In the genomic region with DNA sequence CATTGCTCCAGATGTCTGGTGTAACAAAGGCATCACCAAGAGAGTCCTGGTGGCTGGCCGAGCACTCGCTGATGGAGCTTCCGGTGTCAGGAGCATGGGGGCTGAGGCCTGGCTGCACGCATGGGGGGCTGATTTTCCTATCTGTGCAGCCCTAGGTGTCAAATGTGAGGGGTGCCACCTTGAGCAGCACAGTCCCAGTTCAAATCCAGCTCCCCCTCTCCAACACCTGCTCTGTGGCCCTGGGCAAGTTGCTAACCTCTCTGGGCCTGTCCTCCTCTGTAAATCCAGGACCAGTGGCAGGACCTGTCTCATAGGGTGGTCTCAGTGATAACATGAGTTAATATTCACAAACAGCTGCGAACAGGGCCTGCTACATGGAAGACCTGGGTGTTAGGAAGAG, we compare ENCODE assay signal across 24 cellular contexts. TPM values are rescaled to one million over a fixed set of nuclear protein-coding genes. Genes with fewer than 3 reads are reported as not detected.
DNase-seq lines count a peak whose midpoint lies in the region; ATAC-seq, FAIRE-seq and TF ChIP-seq lines count a peak whose summit lies in the region.
"Had no signal": no experiment of that assay in that cellular context is flagged by ENCODE, and none has a peak within 500 bp of the region (broad histone marks: within the 10 kb centered on the region; RNA-seq: fewer than 3 reads in every experiment).

No MANE protein-coding gene starts in this region.

- no peak for FAIRE-seq in HepG2 (lab: Jason Lieb, UNC)
- FAIRE-seq: A549, GM12878, GM19239, H54 had no signal

- H3K4me2 ChIP-seq in HepG2 (ENCODE audit: low read depth, low read length) = peak overlapping the region; percentile 96
- no peak overlapping the region for H3K4me2 ChIP-seq in hepatocyte
- H3K4me2 ChIP-seq in osteoblast (ENCODE audit: insufficient read depth, low read length) = no peak overlapping the region
- H3K4me2 ChIP-seq: A549, GM23338 had no signal

- TF ChIP-seq POLR2A in HepG2 (IDR thresholded peaks at IDR 0.05; ENCODE audit: insufficient read depth in 1 of 2, low read depth in 2 of 2, low read length in 2 of 2) (no peak), right lobe of liver (IDR thresholded peaks at IDR 0.05) (no peak)

- peak overlapping the region; percentile 63 for H3K9ac ChIP-seq in HepG2 (ENCODE audit: insufficient read depth, low read depth, low read length)
- H3K9ac ChIP-seq: BLaER1 treated with 17β-estradiol and CSF1 and Interleukin-3, amounts not matched to agents 10 nM and 100 nM had no signal

- H3K36me3 ChIP-seq in HepG2 (replicated peaks in 1 of 2; ENCODE audit: control insufficient read depth in 1 of 2, insufficient read depth in 2 of 2, low read length in 2 of 2) (no peaks in the 10 kb centered on the region), right lobe of liver (no peaks in the 10 kb centered on the region), hepatocyte (replicated peaks; ENCODE audit: insufficient read depth, low read depth) (no peaks in the 10 kb centered on the region), osteoblast (ENCODE audit: insufficient read depth, low read length) (no peaks in the 10 kb centered on the region)
- H3K36me3 ChIP-seq: BE2C; BLaER1 treated with 17β-estradiol and CSF1 and Interleukin-3, amounts not matched to agents 10 nM and 100 nM; HAP-1 had no signal

- no TSS peak for BruUV-seq in HepG2 (replicated peaks; lab: Mats Ljungman, UMichigan)

- no peak for ATAC-seq in HepG2
- ATAC-seq in right lobe of liver = no peak
- ATAC-seq in GM21619 (IDR thresholded peaks at IDR 0.05; ENCODE audit: unreplicated experiment) = no peak
- ATAC-seq in HG02840 (IDR thresholded peaks at IDR 0.05; ENCODE audit: low FRiP score, unreplicated experiment) = no peak
- ATAC-seq: A549, GM12878, GM23338 had no signal

- no peak for TF ChIP-seq EP300 in HepG2 (IDR thresholded peaks at IDR 0.05; ENCODE audit: low read depth in 2 of 2, low read length in 2 of 2)
- TF ChIP-seq EP300 in HepG2 (CRISPR knock-in tag; IDR thresholded peaks at IDR 0.05; ENCODE audit: borderline replicate concordance) = no peak

- CTCF ChIA-PET in HepG2 (lab: Yijun Ruan, JAX; ENCODE audit: low intra/inter-chr PET ratio, low total read pairs) = interaction anchor here (0.8 kb wide), 1 partner anchor 32 kb away, joined by 3 read pairs; no protein-coding TSS in a partner anchor

- TF ChIP-seq RAD21 in HepG2 (CRISPR knock-in tag; IDR thresholded peaks at IDR 0.05) = no peak

- H3K9me3 ChIP-seq in HepG2 (ENCODE audit: low read length) = no peaks in the 10 kb centered on the region
- H3K9me3 ChIP-seq in right lobe of liver = no peaks in the 10 kb centered on the region
- H3K9me3 ChIP-seq in hepatocyte (ENCODE audit: low read depth) = no peaks in the 10 kb centered on the region
- no peaks in the 10 kb centered on the region for H3K9me3 ChIP-seq in osteoblast (ENCODE audit: low read depth, low read length)
- H3K9me3 ChIP-seq: A549; BE2C; BLaER1 treated with 17β-estradiol and CSF1 and Interleukin-3, amounts not matched to agents 10 nM and 100 nM; HAP-1 had no signal

- peaks cover 90% of the 10 kb centered on the region for H3K4me1 ChIP-seq in HepG2 (ENCODE audit: insufficient read depth, low read length)
- peaks cover 0 to 22% (median 4%) of the 10 kb centered on the region in 4 donors for H3K4me1 ChIP-seq in right lobe of liver
- peaks cover 43% of the 10 kb centered on the region for H3K4me1 ChIP-seq in hepatocyte (ENCODE audit: insufficient read depth)
- peaks cover 3% of the 10 kb centered on the region for H3K4me1 ChIP-seq in osteoblast (ENCODE audit: insufficient read depth, low read length)

- H2AFZ ChIP-seq in HepG2 (ENCODE audit: low read length) (no peak overlapping the region), hepatocyte (no peak overlapping the region), osteoblast (ENCODE audit: low read length) (no peak overlapping the region)
- H2AFZ ChIP-seq: GM23338 had no signal

- no peak overlapping the region for H3K27ac ChIP-seq in HepG2 (ENCODE audit: extremely low read length, insufficient read depth, low read length)
- no peak overlapping the region for H3K27ac ChIP-seq in right lobe of liver
- peak overlapping the region; percentile 96 for H3K27ac ChIP-seq in hepatocyte
- H3K27ac ChIP-seq in osteoblast (ENCODE audit: low read depth, low read length) = no peak overlapping the region
- H3K27ac ChIP-seq: BLaER1 treated with 17β-estradiol and CSF1 and Interleukin-3, amounts not matched to agents 10 nM and 100 nM had no signal

- no peak for DNase-seq in HepG2 (ENCODE audit: low spot score)
- no peak for DNase-seq in right lobe of liver
- DNase-seq in hepatocyte (ENCODE audit: low spot score) = no peak
- peak; percentile 76 for DNase-seq in osteoblast (ENCODE audit: insufficient read length, low spot score, missing footprints)
- DNase-seq in DMS 273 treated with DMSO at 0.1 percent for 48 hours (lab: John Stamatoyannopoulos, UW) = no peak
- DNase-seq: 8988T; ACHN; AML-193; BE2C; CD4-positive, alpha-beta memory T cell; DMS79; EL; GDM1; HFFc6 had no signal

- H3K79me2 ChIP-seq in HepG2 (ENCODE audit: insufficient read depth, low read length) (no peaks in the 10 kb centered on the region), hepatocyte (no peaks in the 10 kb centered on the region), osteoblast (ENCODE audit: insufficient read depth, low read length) (no peaks in the 10 kb centered on the region)

- H3K9me2 ChIP-seq in hepatocyte (replicated peaks; ENCODE audit: insufficient read depth) = no peaks in the 10 kb centered on the region

- 17% methylated on average over 5 of the region's 5 CpGs for WGBS in HepG2 (ENCODE audit: low lambda C conversion rate)
- 100% methylated on average over 1 of the region's 5 CpGs for WGBS in right lobe of liver (ENCODE audit: insufficient coverage, low coverage, low lambda C conversion rate, missing lambda C conversion rate)
- 91% methylated on average over 5 of the region's 5 CpGs for WGBS in hepatocyte (ENCODE audit: low lambda C conversion rate, missing lambda C conversion rate)

- in situ Hi-C loops in HepG2 (cut with HindIII; ENCODE audit: extremely low pct_ligation_motif_present, low pct_unique_long_range_greater_than_20kb) = no loop called here

- intact Hi-C loops in HepG2 (cut with micrococcal nuclease; ENCODE audit: unreplicated experiment) = loop anchor here (5.0 to 10.0 kb wide), 5 partner anchors 34 to 244 kb away; partner anchors contain the start of genes CBX2, CBX4 and CBX8
- intact Hi-C loops in right lobe of liver (cut with DNase I) = no loop called here

- POLR2A ChIA-PET in HepG2 (lab: Yijun Ruan, JAX) = interaction anchor here (0.8 to 5.4 kb wide), 20 partner anchors 9 to 249 kb away, joined by 3 to 46 read pairs (median 6); partner anchors contain the start of genes CBX4 and CBX8

- no peaks in the 10 kb centered on the region for H4K20me1 ChIP-seq in HepG2 (ENCODE audit: insufficient read depth, low read length)
- no peaks in the 10 kb centered on the region for H4K20me1 ChIP-seq in hepatocyte (ENCODE audit: insufficient read depth, poor library complexity, severe bottlenecking)
- no peaks in the 10 kb centered on the region for H4K20me1 ChIP-seq in osteoblast (ENCODE audit: insufficient read depth, low read length)

- TF ChIP-seq CTCF in HepG2 (CRISPR knock-in tag; IDR thresholded peaks at IDR 0.05) = no peak
- no peak for TF ChIP-seq CTCF in right lobe of liver (IDR thresholded peaks at IDR 0.05)
- no peak for TF ChIP-seq CTCF in hepatocyte (IDR thresholded peaks at IDR 0.05; ENCODE audit: poor library complexity)
- no peak for TF ChIP-seq CTCF in osteoblast (IDR thresholded peaks at IDR 0.05; ENCODE audit: extremely low read depth, low read depth, low read length)

- H3K27me3 ChIP-seq in HepG2 (ENCODE audit: control insufficient read depth in 1 of 2, insufficient read depth in 2 of 2, low read length in 2 of 2) (peaks cover 10 to 27% of the 10 kb centered on the region in 2 experiments; a peak in 4 of 5 replicates), right lobe of liver (peaks cover 0 to 22% of the 10 kb centered on the region in 2 donors), hepatocyte (peaks cover 24% of the 10 kb centered on the region), osteoblast (ENCODE audit: insufficient read depth, low read length) (peaks cover 74% of the 10 kb centered on the region)

- peak overlapping the region in 1 of 3 experiments; percentile 75; a peak in 3 of 6 replicates for H3K4me3 ChIP-seq in HepG2 (replicated peaks in 1 of 3; ENCODE audit: insufficient read depth in 1 of 3, low read depth in 2 of 3, low read length in 3 of 3)
- no peak overlapping the region for H3K4me3 ChIP-seq in right lobe of liver
- no peak overlapping the region for H3K4me3 ChIP-seq in hepatocyte
- H3K4me3 ChIP-seq in osteoblast (ENCODE audit: insufficient read depth, low read length) = no peak overlapping the region
- H3K4me3 ChIP-seq: A549; BLaER1 treated with 17β-estradiol and CSF1 and Interleukin-3, amounts not matched to agents 10 nM and 100 nM; GM12878; GM23338; HAP-1 had no signal

RNA-seq across cellular contexts. Expression of gene ENPP7, which starts 12.9 kb away (rescaled TPM):
- 0.76 and 2.2 TPM in 2 replicates for total RNA-seq in HepG2 (2016; rRNA removed; fragmentation: Illumina TruSeq; extraction: Trizol)
- 0.30 TPM in 1 of 2 replicates, not detected in the other for total RNA-seq in HepG2 (2016; cell fraction: cytosol; rRNA removed; fragmentation: Illumina TruSeq; extraction: Trizol; ENCODE audit: low read depth)
- total RNA-seq in HepG2 (2016; cell fraction: insoluble cytoplasmic fraction; rRNA removed; fragmentation: Illumina TruSeq; extraction: Trizol) = 0.54 and 2.3 TPM in 2 replicates
- 0.28 and 0.41 TPM in 2 replicates for total RNA-seq in HepG2 (2016; cell fraction: membrane; rRNA removed; fragmentation: Illumina TruSeq; extraction: Trizol)
- 3.2 and 3.4 TPM in 2 replicates for total RNA-seq in HepG2 (2016; cell fraction: nucleus; rRNA removed; fragmentation: Illumina TruSeq; extraction: Trizol)
- 1.1 and 2.2 TPM in 2 replicates for polyA plus RNA-seq in HepG2 (2011; rRNA removed)
- polyA plus RNA-seq in HepG2 (2011; cell fraction: cytosol; rRNA removed) = 1.2 and 1.3 TPM in 2 replicates
- polyA plus RNA-seq in HepG2 (2011; cell fraction: nucleus; rRNA removed) = 5.5 and 5.6 TPM in 2 replicates
- polyA plus RNA-seq in HepG2 (2012) = 1.7 and 2.5 TPM in 2 replicates
- 0.20 and 0.24 TPM in 2 replicates for polyA plus RNA-seq in HepG2 (2016; cell fraction: cytosol; fragmentation: Illumina TruSeq; extraction: Trizol; ENCODE audit: low read depth)
- 0.19 and 0.36 TPM in 2 replicates for polyA plus RNA-seq in HepG2 (2016; cell fraction: insoluble cytoplasmic fraction; fragmentation: Illumina TruSeq; extraction: Trizol; ENCODE audit: low read depth)
- 0.15 and 0.29 TPM in 2 replicates for polyA plus RNA-seq in HepG2 (2016; cell fraction: membrane; fragmentation: Illumina TruSeq; extraction: Trizol; ENCODE audit: low read depth)
- 1.4 and 2.3 TPM in 2 replicates for polyA plus RNA-seq in HepG2 (2016; cell fraction: nucleus; fragmentation: Illumina TruSeq; extraction: Trizol; ENCODE audit: insufficient read depth, low read depth)
- 6.6 TPM in 1 of 2 replicates, not detected in the other for polyA minus RNA-seq in HepG2 (2011; rRNA and poly(A)+ RNA removed; ENCODE audit: low replicate concordance)
- polyA minus RNA-seq in HepG2 (2011; cell fraction: cytosol; rRNA and poly(A)+ RNA removed) = 0.79 and 1.1 TPM in 2 replicates
- 10.6 and 12.7 TPM in 2 replicates for polyA minus RNA-seq in HepG2 (2011; cell fraction: nucleus; rRNA and poly(A)+ RNA removed)
- 10 to 100 TPM in 4 of 6 experiments, 1 to 10 TPM in 2; 3.4 to 43.2 (median 17.8) TPM for total RNA-seq in right lobe of liver
- 21.3 and 22.2 TPM in 2 replicates for total RNA-seq in hepatocyte
- 22.7 and 30.2 TPM in 2 replicates for polyA plus RNA-seq in hepatocyte
- not detected in 2 replicates for total RNA-seq in osteoblast
- total RNA-seq: GM23338, HFFc6 had no signal
- polyA plus RNA-seq: A549, CD14-positive monocyte, GM23338 had no signal

RNA-seq across cellular contexts. Expression of gene CBX2, which starts 34.3 kb away (rescaled TPM):
- total RNA-seq in HepG2 (2016; rRNA removed; fragmentation: Illumina TruSeq; extraction: Trizol) = 13.0 and 14.5 TPM in 2 replicates
- 6.8 and 7.5 TPM in 2 replicates for total RNA-seq in HepG2 (2016; cell fraction: cytosol; rRNA removed; fragmentation: Illumina TruSeq; extraction: Trizol; ENCODE audit: low read depth)
- 11.8 and 15.7 TPM in 2 replicates for total RNA-seq in HepG2 (2016; cell fraction: insoluble cytoplasmic fraction; rRNA removed; fragmentation: Illumina TruSeq; extraction: Trizol)
- 9.1 and 10.9 TPM in 2 replicates for total RNA-seq in HepG2 (2016; cell fraction: membrane; rRNA removed; fragmentation: Illumina TruSeq; extraction: Trizol)
- total RNA-seq in HepG2 (2016; cell fraction: nucleus; rRNA removed; fragmentation: Illumina TruSeq; extraction: Trizol) = 11.8 and 14.3 TPM in 2 replicates
- polyA plus RNA-seq in HepG2 (2011; rRNA removed) = 31.1 and 40.2 TPM in 2 replicates
- polyA plus RNA-seq in HepG2 (2011; cell fraction: cytosol; rRNA removed) = 25.9 and 34.2 TPM in 2 replicates
- polyA plus RNA-seq in HepG2 (2011; cell fraction: nucleus; rRNA removed) = 90.7 and 95.7 TPM in 2 replicates
- polyA plus RNA-seq in HepG2 (2012) = 41.2 and 46.2 TPM in 2 replicates
- polyA plus RNA-seq in HepG2 (2016; cell fraction: cytosol; fragmentation: Illumina TruSeq; extraction: Trizol; ENCODE audit: low read depth) = 4.2 and 5.6 TPM in 2 replicates
- 9.1 and 12.0 TPM in 2 replicates for polyA plus RNA-seq in HepG2 (2016; cell fraction: insoluble cytoplasmic fraction; fragmentation: Illumina TruSeq; extraction: Trizol; ENCODE audit: low read depth)
- polyA plus RNA-seq in HepG2 (2016; cell fraction: membrane; fragmentation: Illumina TruSeq; extraction: Trizol; ENCODE audit: low read depth) = 3.9 and 6.0 TPM in 2 replicates
- polyA plus RNA-seq in HepG2 (2016; cell fraction: nucleus; fragmentation: Illumina TruSeq; extraction: Trizol; ENCODE audit: insufficient read depth, low read depth) = 18.6 and 21.1 TPM in 2 replicates
- 42.9 and 69.2 TPM in 2 replicates for polyA minus RNA-seq in HepG2 (2011; rRNA and poly(A)+ RNA removed; ENCODE audit: low replicate concordance)
- polyA minus RNA-seq in HepG2 (2011; cell fraction: cytosol; rRNA and poly(A)+ RNA removed) = 31.2 and 31.6 TPM in 2 replicates
- 17.8 and 22.4 TPM in 2 replicates for polyA minus RNA-seq in HepG2 (2011; cell fraction: nucleus; rRNA and poly(A)+ RNA removed)
- total RNA-seq in right lobe of liver = 1 to 10 TPM in 3 of 6 experiments, under 1 TPM in 3; 0.33 to 3.5 (median 1.1) TPM
- total RNA-seq in hepatocyte = 11.8 and 16.3 TPM in 2 replicates
- 8.6 and 11.6 TPM in 2 replicates for polyA plus RNA-seq in hepatocyte
- 0.88 and 1.1 TPM in 2 replicates for total RNA-seq in osteoblast
- polyA plus RNA-seq: CD4-positive, alpha-beta memory T cell had no signal

RNA-seq across cellular contexts. Expression of gene CBX8, which starts 53.3 kb away (rescaled TPM):
- total RNA-seq in HepG2 (2016; rRNA removed; fragmentation: Illumina TruSeq; extraction: Trizol) (12.0 and 12.6 TPM in 2 replicates), right lobe of liver (1 to 10 TPM; 1.2 to 4.7 (median 2.0) TPM), hepatocyte (4.3 and 8.6 TPM in 2 replicates), osteoblast (2.4 and 3.3 TPM in 2 replicates)
- 1.3 and 2.4 TPM in 2 replicates for total RNA-seq in HepG2 (2016; cell fraction: cytosol; rRNA removed; fragmentation: Illumina TruSeq; extraction: Trizol; ENCODE audit: low read depth)
- 12.8 and 13.5 TPM in 2 replicates for total RNA-seq in HepG2 (2016; cell fraction: insoluble cytoplasmic fraction; rRNA removed; fragmentation: Illumina TruSeq; extraction: Trizol)
- total RNA-seq in HepG2 (2016; cell fraction: membrane; rRNA removed; fragmentation: Illumina TruSeq; extraction: Trizol) = 4.8 and 5.6 TPM in 2 replicates
- 5.7 and 8.6 TPM in 2 replicates for total RNA-seq in HepG2 (2016; cell fraction: nucleus; rRNA removed; fragmentation: Illumina TruSeq; extraction: Trizol)
- polyA plus RNA-seq in HepG2 (2011; rRNA removed) (0.34 and 0.76 TPM in 2 replicates), hepatocyte (6.5 and 8.3 TPM in 2 replicates)
- 0.72 and 0.99 TPM in 2 replicates for polyA plus RNA-seq in HepG2 (2011; cell fraction: cytosol; rRNA removed)
- polyA plus RNA-seq in HepG2 (2011; cell fraction: nucleus; rRNA removed) = 3.4 and 5.0 TPM in 2 replicates
- 7.4 and 7.7 TPM in 2 replicates for polyA plus RNA-seq in HepG2 (2012)
- polyA plus RNA-seq in HepG2 (2016; cell fraction: cytosol; fragmentation: Illumina TruSeq; extraction: Trizol; ENCODE audit: low read depth) = 0.54 and 0.80 TPM in 2 replicates
- polyA plus RNA-seq in HepG2 (2016; cell fraction: insoluble cytoplasmic fraction; fragmentation: Illumina TruSeq; extraction: Trizol; ENCODE audit: low read depth) = 10.9 and 11.0 TPM in 2 replicates
- 1.4 TPM in 2 replicates for polyA plus RNA-seq in HepG2 (2016; cell fraction: membrane; fragmentation: Illumina TruSeq; extraction: Trizol; ENCODE audit: low read depth)
- polyA plus RNA-seq in HepG2 (2016; cell fraction: nucleus; fragmentation: Illumina TruSeq; extraction: Trizol; ENCODE audit: insufficient read depth, low read depth) = 15.7 and 18.7 TPM in 2 replicates
- 1.2 and 1.6 TPM in 2 replicates for polyA minus RNA-seq in HepG2 (2011; rRNA and poly(A)+ RNA removed; ENCODE audit: low replicate concordance)
- 1.8 and 1.9 TPM in 2 replicates for polyA minus RNA-seq in HepG2 (2011; cell fraction: cytosol; rRNA and poly(A)+ RNA removed)
- 0.77 and 0.87 TPM in 2 replicates for polyA minus RNA-seq in HepG2 (2011; cell fraction: nucleus; rRNA and poly(A)+ RNA removed)
